ENCODE assay signal across 8 cellular contexts in the genomic region with DNA sequence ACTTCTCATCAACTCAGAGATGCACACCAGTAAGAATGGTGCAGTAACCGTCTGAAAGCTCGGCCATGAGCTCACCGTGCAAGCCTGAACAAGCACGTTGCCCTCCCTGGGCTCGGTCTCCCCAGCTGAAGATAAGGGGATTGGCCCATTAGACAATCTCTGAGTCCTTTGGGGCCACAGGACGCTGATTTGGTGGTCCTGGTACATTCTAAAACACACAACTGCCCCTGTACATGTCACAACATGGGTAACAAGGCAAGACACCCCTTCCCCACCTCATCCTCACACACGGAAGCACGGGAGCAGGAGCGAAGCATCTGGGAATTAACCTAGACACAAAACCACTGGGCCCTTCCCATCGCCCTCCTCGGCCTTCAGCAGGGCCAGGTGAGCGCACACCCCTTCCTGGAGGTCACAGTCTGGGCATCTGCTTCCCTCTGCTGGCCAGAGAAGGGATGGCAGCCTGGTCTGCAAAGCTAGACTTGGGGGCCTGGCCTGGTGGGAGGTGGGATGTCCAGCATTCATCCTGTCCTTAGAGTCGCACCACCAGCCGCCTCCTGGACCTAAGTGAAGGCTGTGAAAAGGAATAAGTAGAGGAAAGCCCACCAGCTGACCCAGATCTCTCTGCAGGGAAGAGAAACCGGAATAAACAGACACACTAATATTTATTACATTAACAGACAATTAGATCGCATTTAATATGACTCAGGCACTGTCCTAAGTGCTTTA. TPM values are rescaled to one million over a fixed set of nuclear protein-coding genes. Genes with fewer than 3 reads are reported as not detected.
DNase-seq lines count a peak whose midpoint lies in the region; ATAC-seq and TF ChIP-seq lines count a peak whose summit lies in the region.

No MANE protein-coding gene starts in this region.

- peaks cover 89% of the 10 kb centered on the region for H3K27me3 Mint-ChIP-seq in neural crest cell (ENCODE audit: low read depth)

- no peak overlapping the region for H3K4me3 Mint-ChIP-seq in neural crest cell

- TF ChIP-seq CTCF in esophagus squamous epithelium (IDR thresholded peaks at IDR 0.05), result peak; percentile 82 to 95 (median 91)
- TF ChIP-seq CTCF in neural crest cell (conservative IDR thresholded peaks at IDR 0.05), result peak; percentile 91
- TF ChIP-seq CTCF in testis (IDR thresholded peaks at IDR 0.05), result peak; percentile 81 to 90 (median 88)

- no peaks in the 10 kb centered on the region for H3K9me3 Mint-ChIP-seq in neural crest cell

- H3K36me3 Mint-ChIP-seq in neural crest cell (ENCODE audit: low read depth), result no peaks in the 10 kb centered on the region

- no peaks in the 10 kb centered on the region for H3K36me3 ChIP-seq in esophagus squamous epithelium
- H3K36me3 ChIP-seq in testis (ENCODE audit: low read depth, missing control alignments), result no peaks in the 10 kb centered on the region

- intact Hi-C loops in esophagus squamous epithelium (cut with DNase I) (no loop called here), testis (cut with DNase I; ENCODE audit: low total_unique reads) (loop anchor here (5.0 kb wide), 1 partner anchor 205 kb away; the partner anchor contains the start of gene HOXC9)

- H3K4me1 ChIP-seq in esophagus squamous epithelium, result peaks cover 0 to 4% (median 0%) of the 10 kb centered on the region in 3 donors
- H3K4me1 ChIP-seq in testis, result no peaks in the 10 kb centered on the region

- H3K27ac ChIP-seq in esophagus squamous epithelium (no peak overlapping the region), testis (no peak overlapping the region)

- no peak for TF ChIP-seq POLR2A in esophagus squamous epithelium (IDR thresholded peaks at IDR 0.05)
- no peak for TF ChIP-seq POLR2A in testis (IDR thresholded peaks at IDR 0.05)

- H3K4me3 ChIP-seq in esophagus squamous epithelium, result no peak overlapping the region
- H3K4me3 ChIP-seq in testis, result no peak overlapping the region

- ATAC-seq in HG03280 (IDR thresholded peaks at IDR 0.05; ENCODE audit: unreplicated experiment), result peak; percentile 70

- H3K9me3 ChIP-seq in esophagus squamous epithelium (no peaks in the 10 kb centered on the region), testis (no peaks in the 10 kb centered on the region)

- peaks cover 0 to 83% (median 0%) of the 10 kb centered on the region in 4 donors for H3K27me3 ChIP-seq in esophagus squamous epithelium
- H3K27me3 ChIP-seq in testis, result no peaks in the 10 kb centered on the region

- 39 to 47% methylated on average over 3 to 9 of the region's 16 CpGs for WGBS in esophagus squamous epithelium, 2 donors
- WGBS in testis, 2 donors, result 53 to 56% methylated on average over 13 to 16 of the region's 16 CpGs

- peak; percentile 48 to 71 for DNase-seq in NCI-H2081 (lab: John Stamatoyannopoulos, UW)
- no peak for DNase-seq in NCI-H2081 treated with DMSO at 0.1 percent for 48 hours (lab: John Stamatoyannopoulos, UW)
- peak; percentile 45 to 46 for DNase-seq in NOMO-1 (lab: John Stamatoyannopoulos, UW; ENCODE audit: unreplicated experiment in 2 of 2)
- DNase-seq in activated T-cell treated with anti-CD3 and anti-CD28 coated beads for 1 hour (ENCODE audit: low read depth), result peak; percentile 72
- DNase-seq in esophagus squamous epithelium (lab: John Stamatoyannopoulos, UW), result no peak
- DNase-seq in neural crest cell (ENCODE audit: low read depth, low spot score), result peak; percentile 91
- peak; percentile 85 for DNase-seq in testis

- H3K4me1 Mint-ChIP-seq in neural crest cell, result peaks cover 6% of the 10 kb centered on the region

- no peak overlapping the region for H3K27ac Mint-ChIP-seq in neural crest cell (ENCODE audit: unreplicated experiment)

RNA-seq across cellular contexts. Expression of gene SMUG1, which starts 18.9 kb away (rescaled TPM):
- total RNA-seq in esophagus squamous epithelium (10 to 100 TPM; 30.5 to 44.1 (median 38.7) TPM), neural crest cell (36.9 and 38.6 TPM in 2 replicates), testis (10 to 100 TPM; 33.8 to 37.2 TPM)
- 35.8 TPM for polyA plus RNA-seq in testis (ENCODE audit: insufficient read depth, low read depth, low replicate concordance)

Comparison
In these comparisons a context has a peak if more than half of its experiments do, and no peak if none do; other contexts are left out.
1. DNase-seq: peak in NCI-H2081 (2 of 2), NOMO-1 (2 of 2), activated T-cell treated with anti-CD3 and anti-CD28 coated beads for 1 hour (single experiment), neural crest cell (single experiment) and testis (single experiment); none in NCI-H2081 treated with DMSO at 0.1 percent for 48 hours (single experiment) and esophagus squamous epithelium (single experiment).
2. Peak in every context shown above with its lines, with median percentiles within 50 percentile points of each other: CTCF ChIP-seq.